Comparison of ENCODE assay signal across 23 cellular contexts in the genomic region with DNA sequence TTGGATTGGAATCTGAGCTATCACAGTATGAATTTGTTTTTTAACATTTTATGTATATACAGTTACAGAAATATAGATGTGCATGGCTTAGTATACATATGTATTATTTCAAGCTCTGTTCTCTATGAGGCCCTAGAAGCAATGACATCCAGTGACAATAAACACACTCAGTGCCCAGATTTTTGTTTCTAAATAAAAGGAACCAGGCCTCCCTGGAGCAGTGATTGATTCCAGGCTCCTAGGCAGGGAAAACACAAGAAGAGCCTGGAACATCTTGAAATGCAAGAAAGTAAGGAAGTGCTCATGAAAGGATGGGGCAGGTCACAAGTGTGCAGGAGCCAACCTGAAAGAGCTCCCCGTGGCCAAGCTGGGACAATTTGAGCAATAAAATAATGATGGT. TPM values are rescaled to one million over a fixed set of nuclear protein-coding genes. Genes with fewer than 3 reads are reported as not detected.
DNase-seq lines count a peak whose midpoint lies in the region; ATAC-seq, FAIRE-seq and TF ChIP-seq lines count a peak whose summit lies in the region.
"Had no signal": no experiment of that assay in that cellular context is flagged by ENCODE, and none has a peak within 500 bp of the region (broad histone marks: within the 10 kb centered on the region; RNA-seq: fewer than 3 reads in every experiment).

No MANE protein-coding gene starts in this region.

- no peak for TF ChIP-seq POLR2A in thyroid gland (IDR thresholded peaks at IDR 0.05)

- H3K36me3 Mint-ChIP-seq in GM23338 (ENCODE audit: low read depth), result no peaks in the 10 kb centered on the region; the same call in 2 of the 3 replicates
- peaks cover 1% of the 10 kb centered on the region for H3K36me3 Mint-ChIP-seq in astrocyte (ENCODE audit: low read depth, unreplicated experiment)
- H3K36me3 Mint-ChIP-seq: CD4-positive, CD25-positive, alpha-beta regulatory T cell; CD8-positive, alpha-beta memory T cell; IgD-negative memory B cell had no signal

- H3K9ac ChIP-seq in astrocyte (ENCODE audit: low read length), result no peak overlapping the region

- H3K4me2 ChIP-seq in GM23338, result no peak overlapping the region
- no peak overlapping the region for H3K4me2 ChIP-seq in astrocyte (ENCODE audit: low read length)

- ATAC-seq in GM23338 (no peak), GM19395 (IDR thresholded peaks at IDR 0.05; ENCODE audit: unreplicated experiment) (no peak)
- ATAC-seq: HepG2 had no signal

- TF ChIP-seq CTCF in GM23338 (conservative IDR thresholded peaks at IDR 0.05; ENCODE audit: low read depth in 2 of 2) (no peak), astrocyte (IDR thresholded peaks at IDR 0.05; ENCODE audit: insufficient read depth, low read depth, low read length) (no peak), thyroid gland (IDR thresholded peaks at IDR 0.05) (no peak)

- FAIRE-seq in astrocyte (lab: Jason Lieb, UNC), result no peak
- FAIRE-seq: A204.1, GM12891, GM18507, HepG2 had no signal

- H3K9me3 ChIP-seq in astrocyte (ENCODE audit: insufficient read depth, low read depth, low read length) (no peaks in the 10 kb centered on the region), thyroid gland (no peaks in the 10 kb centered on the region)
- H3K9me3 ChIP-seq: BE2C, HAP-1 had no signal

- H2AFZ ChIP-seq in GM23338 (no peak overlapping the region), astrocyte (ENCODE audit: low read depth, low read length) (no peak overlapping the region)

- 0 out of 2 replicates have a peak, but pooled peaks cover 10% of the 10 kb centered on the region for H3K9me2 ChIP-seq in GM23338 (ENCODE audit: insufficient read depth)

- peaks cover 39% of the 10 kb centered on the region for H3K4me1 ChIP-seq in GM23338 (ENCODE audit: insufficient read depth)
- H3K4me1 ChIP-seq in astrocyte (ENCODE audit: insufficient read depth, low read length), result peaks cover 13% of the 10 kb centered on the region
- H3K4me1 ChIP-seq in thyroid gland, result peaks cover 36 to 43% of the 10 kb centered on the region in 2 donors
- H3K4me1 ChIP-seq: BE2C had no signal

- WGBS in thyroid gland, 2 donors, result 79 to 91% methylated on average over 1 of the region's 1 CpG

- H3K4me3 ChIP-seq in GM23338, result no peak overlapping the region
- H3K4me3 ChIP-seq in astrocyte (ENCODE audit: insufficient read depth, low read depth, low read length), result no peak overlapping the region
- no peak overlapping the region for H3K4me3 ChIP-seq in thyroid gland (replicated peaks in 1 of 3)
- H3K4me3 ChIP-seq: HAP-1 had no signal

- DNase-seq in GM23338 (ENCODE audit: low spot score), result no peak
- DNase-seq in astrocyte (ENCODE audit: low read depth), result no peak
- DNase-seq in mesenteric fat pad (ENCODE audit: low spot score), result peak; percentile 16
- no peak for DNase-seq in thyroid gland
- DNase-seq in NCI-H128 (lab: John Stamatoyannopoulos, UW; ENCODE audit: unreplicated experiment), result no peak
- no peak for DNase-seq in germinal center (ENCODE audit: low spot score)
- DNase-seq: ACHN; BE2C; C1 segment of cervical spinal cord; CD4-positive, CD25-positive, alpha-beta regulatory T cell; CD8-positive, alpha-beta memory T cell; COR-L47; DMS 273 treated with DMSO at 0.1 percent for 48 hours; DMS53; DND-41; EL had no signal

- H4K20me1 ChIP-seq in GM23338 (replicated peaks; ENCODE audit: insufficient read depth) (no peaks in the 10 kb centered on the region), astrocyte (ENCODE audit: insufficient read depth, low read length) (no peaks in the 10 kb centered on the region)

- no peaks in the 10 kb centered on the region for H3K9me3 Mint-ChIP-seq in GM23338
- H3K9me3 Mint-ChIP-seq in astrocyte (ENCODE audit: unreplicated experiment), result no peaks in the 10 kb centered on the region
- H3K9me3 Mint-ChIP-seq: CD8-positive, alpha-beta memory T cell; IgD-negative memory B cell had no signal

- H3K27ac ChIP-seq in GM23338 (ENCODE audit: low read depth), result 0 out of 2 replicates have a peak overlapping the region, but pooled peaks have one; percentile 3
- H3K27ac ChIP-seq in astrocyte (ENCODE audit: low read depth, low read length), result no peak overlapping the region
- peak overlapping the region in 2 of 3 donors; percentile 96 to 97 for H3K27ac ChIP-seq in thyroid gland

- H3K27me3 Mint-ChIP-seq in GM23338 (ENCODE audit: insufficient read depth, low read depth, poor library complexity) (peaks cover 4% of the 10 kb centered on the region), astrocyte (ENCODE audit: low read depth, unreplicated experiment) (no peaks in the 10 kb centered on the region)

- no peaks in the 10 kb centered on the region for H3F3A ChIP-seq in GM23338 (replicated peaks; ENCODE audit: low read depth)

- intact Hi-C loops in thyroid gland (cut with DNase I), result no loop called here

- no peaks in the 10 kb centered on the region for H3K36me3 ChIP-seq in GM23338 (ENCODE audit: insufficient read depth)
- no peaks in the 10 kb centered on the region for H3K36me3 ChIP-seq in astrocyte (ENCODE audit: insufficient read depth, low read length)
- no peaks in the 10 kb centered on the region for H3K36me3 ChIP-seq in thyroid gland
- H3K36me3 ChIP-seq: BE2C, HAP-1 had no signal

- no peaks in the 10 kb centered on the region for H3K79me2 ChIP-seq in GM23338 (replicated peaks; ENCODE audit: insufficient read depth)
- H3K79me2 ChIP-seq in astrocyte (ENCODE audit: insufficient read depth, low read length), result no peaks in the 10 kb centered on the region

- no peaks in the 10 kb centered on the region for H3K27me3 ChIP-seq in GM23338 (ENCODE audit: insufficient read depth)
- H3K27me3 ChIP-seq in astrocyte (ENCODE audit: insufficient read depth, low read length), result no peaks in the 10 kb centered on the region
- H3K27me3 ChIP-seq in thyroid gland, result no peaks in the 10 kb centered on the region
- H3K27me3 ChIP-seq: BE2C had no signal

- H3K4me3 Mint-ChIP-seq in GM23338 (no peak overlapping the region), astrocyte (ENCODE audit: unreplicated experiment) (no peak overlapping the region)
- H3K4me3 Mint-ChIP-seq: CD4-positive, CD25-positive, alpha-beta regulatory T cell; CD8-positive, alpha-beta memory T cell; IgD-negative memory B cell had no signal

- no peak overlapping the region for H3K27ac Mint-ChIP-seq in GM23338
- H3K27ac Mint-ChIP-seq in astrocyte (ENCODE audit: unreplicated experiment), result peak overlapping the region; percentile 94
- H3K27ac Mint-ChIP-seq: CD4-positive, CD25-positive, alpha-beta regulatory T cell; IgD-negative memory B cell had no signal

- H3K4me1 Mint-ChIP-seq in GM23338 (peaks cover 47% of the 10 kb centered on the region), astrocyte (ENCODE audit: low read depth, unreplicated experiment) (peaks cover 27% of the 10 kb centered on the region)
- H3K4me1 Mint-ChIP-seq: CD4-positive, CD25-positive, alpha-beta regulatory T cell; CD8-positive, alpha-beta memory T cell; IgD-negative memory B cell had no signal

TF ChIP-seq in GM23338, 12 proteins besides CTCF, POLR2A, EP300 and RAD21:
- TF ChIP-seq EZH2phosphoT487 (IDR thresholded peaks at IDR 0.05; ENCODE audit: unreplicated experiment), result no peak
- TF ChIP-seq ZNF114 (CRISPR knock-in tag; IDR thresholded peaks at IDR 0.05), result no peak
- TF ChIP-seq CREB1 (CRISPR knock-in tag; IDR thresholded peaks at IDR 0.05; ENCODE audit: low read depth), result no peak
- no peak for TF ChIP-seq EZH2 (IDR thresholded peaks at IDR 0.05; ENCODE audit: low read depth, unreplicated experiment)
TF ChIP-seq in GM23338: peak in this region for 0.

RNA-seq across cellular contexts. Expression of gene CGNL1, which starts 18.5 kb away (rescaled TPM):
- 57.8 and 58.0 TPM in 2 replicates for total RNA-seq in GM23338 (2014; rRNA removed; shearing (Covaris generic))
- polyA plus RNA-seq in GM23338 (2016; fragmentation: Nextera tagmentation; extraction: Ambion mirVana), result 19.4 and 20.0 TPM in 2 replicates
- total RNA-seq in astrocyte, result 10.2 and 11.0 TPM in 2 replicates
- 2.4 TPM for total RNA-seq in mesenteric fat pad
- total RNA-seq in thyroid gland, result 10 to 100 TPM; 40.7 to 74.4 (median 56.0) TPM
- total RNA-seq: CD4-positive, CD25-positive, alpha-beta regulatory T cell; CD8-positive, alpha-beta memory T cell had no signal
- polyA plus RNA-seq: CD4-positive, CD25-positive, alpha-beta regulatory T cell; CD8-positive, alpha-beta memory T cell had no signal
